Comparison of ENCODE assay signal across 19 cellular contexts in the genomic region with DNA sequence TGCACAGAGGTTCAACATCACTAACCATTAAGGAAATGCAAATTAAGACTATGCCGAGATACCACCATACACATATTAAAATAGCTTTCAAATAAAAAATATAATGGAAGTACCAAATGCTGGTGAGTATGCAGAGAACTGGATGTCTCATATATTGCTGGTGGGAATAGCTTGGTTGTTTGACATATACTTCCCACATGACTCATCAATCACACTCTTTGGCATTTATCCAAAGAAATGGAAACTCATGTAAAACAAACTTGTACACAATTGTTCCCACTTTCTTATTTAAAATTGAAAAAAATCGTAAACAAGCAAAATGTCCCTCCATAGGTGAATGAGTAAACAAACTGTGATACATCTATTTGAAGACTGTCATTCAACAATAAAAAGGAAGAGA.
A peak's percentile ranks its signal among the peaks of the same experiment; 100 is the strongest.
DNase-seq lines count a peak whose midpoint lies in the region; ATAC-seq and TF ChIP-seq lines count a peak whose summit lies in the region.
"Had no signal": no experiment of that assay in that cellular context is flagged by ENCODE, and none has a peak within 500 bp of the region (broad histone marks: within the 10 kb centered on the region; RNA-seq: fewer than 3 reads in every experiment).

No MANE protein-coding gene starts in this region.

- H3K36me3 Mint-ChIP-seq in MCF 10A (ENCODE audit: insufficient read depth, unreplicated experiment) = no peaks in the 10 kb centered on the region
- H3K36me3 Mint-ChIP-seq: CD4-positive, CD25-positive, alpha-beta regulatory T cell had no signal

- CTCF ChIA-PET in MCF 10A (lab: Yijun Ruan, JAX) = interaction anchor here (0.6 kb wide), 2 partner anchors 23 to 337 kb away, joined by 3 read pairs; no protein-coding TSS in a partner anchor
- CTCF ChIA-PET in PC-3 (lab: Charles Lee) = no interaction called here

- ATAC-seq in PC-3 = no peak
- no peak for ATAC-seq in HG02588 (IDR thresholded peaks at IDR 0.05; ENCODE audit: unreplicated experiment)

- H4K20me1 ChIP-seq in PC-3 (ENCODE audit: low read length) = no peaks in the 10 kb centered on the region

- H3K27ac ChIP-seq in breast epithelium = no peak overlapping the region
- no peak overlapping the region for H3K27ac ChIP-seq in PC-3 (ENCODE audit: low read length)
- no peak overlapping the region for H3K27ac ChIP-seq in uterus
- H3K27ac ChIP-seq: GM23248, KMS-11 had no signal

- H3K27ac Mint-ChIP-seq in MCF 10A (ENCODE audit: low read depth, unreplicated experiment) = no peak overlapping the region
- H3K27ac Mint-ChIP-seq: CD4-positive, CD25-positive, alpha-beta regulatory T cell; H9; HFFc6 had no signal

- H3K9me3 ChIP-seq in breast epithelium = no peaks in the 10 kb centered on the region
- H3K9me3 ChIP-seq in PC-3 (ENCODE audit: low read length) = no peaks in the 10 kb centered on the region
- H3K9me3 ChIP-seq in uterus = no peaks in the 10 kb centered on the region
- H3K9me3 ChIP-seq: Caco-2 had no signal

- no peak overlapping the region for H3K4me3 ChIP-seq in breast epithelium
- no peak overlapping the region for H3K4me3 ChIP-seq in PC-3 (ENCODE audit: low read length)
- H3K4me3 ChIP-seq in epithelial cell of esophagus (ENCODE audit: low read length) = no peak overlapping the region
- H3K4me3 ChIP-seq in uterus = no peak overlapping the region
- H3K4me3 ChIP-seq: GM23248 had no signal

- peaks cover 13% of the 10 kb centered on the region for H3K9me3 Mint-ChIP-seq in MCF 10A (ENCODE audit: unreplicated experiment)
- H3K9me3 Mint-ChIP-seq: H9 had no signal

- H3K4me2 ChIP-seq in PC-3 (ENCODE audit: low read length) = no peak overlapping the region
- H3K4me2 ChIP-seq: KMS-11 had no signal

- TF ChIP-seq CTCF in MCF 10A (IDR thresholded peaks at IDR 0.05; ENCODE audit: unreplicated experiment) (no peak), breast epithelium (IDR thresholded peaks at IDR 0.05) (no peak), PC-3 (conservative IDR thresholded peaks at IDR 0.05; ENCODE audit: low read depth, low read length) (no peak), epithelial cell of esophagus (IDR thresholded peaks at IDR 0.05; ENCODE audit: insufficient read depth, low read depth, low read length, missing control alignments) (no peak), uterus (IDR thresholded peaks at IDR 0.05) (no peak)

- no peaks in the 10 kb centered on the region for H3K27me3 ChIP-seq in breast epithelium
- no peaks in the 10 kb centered on the region for H3K27me3 ChIP-seq in PC-3 (ENCODE audit: low read length)
- H3K27me3 ChIP-seq in uterus = no peaks in the 10 kb centered on the region

- no peaks in the 10 kb centered on the region for H3F3A ChIP-seq in PC-3 (ENCODE audit: low read length, unreplicated experiment)

- no peaks in the 10 kb centered on the region for H3K79me2 ChIP-seq in PC-3 (ENCODE audit: low read length)

- DNase-seq in MCF 10A (ENCODE audit: unreplicated experiment) (peak; percentile 46), breast epithelium (ENCODE audit: low spot score in 2 of 2) (no peak), PC-3 (peak; percentile 24), epithelial cell of esophagus (ENCODE audit: low read depth) (peak; percentile 39), uterus (no peak), HPDE6-E6E7 (ENCODE audit: extremely low spot score) (no peak)
- DNase-seq: Caco-2; CD4-positive, CD25-positive, alpha-beta regulatory T cell; DMS 273 treated with DMSO at 0.1 percent for 48 hours; DMS79 treated with DMSO at 0.1 percent for 48 hours; GM23248; H9; HFFc6; NCI-H1694 treated with DMSO at 0.1 percent for 48 hours; NCI-H774; NK-92 treated with Interleukin-12 subunit alpha and Interleukin-12 subunit beta, amount 100 ng/mL, for 24 hours; Right ventricle myocardium superior had no signal

- H3K27me3 Mint-ChIP-seq in MCF 10A (ENCODE audit: insufficient read depth, unreplicated experiment) = no peaks in the 10 kb centered on the region
- H3K27me3 Mint-ChIP-seq: CD4-positive, CD25-positive, alpha-beta regulatory T cell had no signal

- H3K4me3 Mint-ChIP-seq in MCF 10A (ENCODE audit: unreplicated experiment) = no peak overlapping the region
- H3K4me3 Mint-ChIP-seq: CD4-positive, CD25-positive, alpha-beta regulatory T cell; H9; HFFc6 had no signal

- H3K4me1 Mint-ChIP-seq in MCF 10A (ENCODE audit: insufficient read depth, unreplicated experiment) = peaks cover 10% of the 10 kb centered on the region
- H3K4me1 Mint-ChIP-seq: CD4-positive, CD25-positive, alpha-beta regulatory T cell had no signal

- TF ChIP-seq POLR2A in breast epithelium (IDR thresholded peaks at IDR 0.05) = no peak
- no peak for TF ChIP-seq POLR2A in uterus (IDR thresholded peaks at IDR 0.05)

- intact Hi-C loops in MCF 10A (cut with micrococcal nuclease) = no loop called here
- intact Hi-C loops in breast epithelium (cut with DNase I; ENCODE audit: low total_unique reads) = no loop called here
- intact Hi-C loops in PC-3 (cut with micrococcal nuclease) = no loop called here
- intact Hi-C loops in uterus (cut with DNase I; ENCODE audit: low total_unique reads) = no loop called here

- H3K36me3 ChIP-seq in breast epithelium = no peaks in the 10 kb centered on the region
- H3K36me3 ChIP-seq in PC-3 (ENCODE audit: low read depth, low read length) = no peaks in the 10 kb centered on the region
- no peaks in the 10 kb centered on the region for H3K36me3 ChIP-seq in uterus

- H2AFZ ChIP-seq in PC-3 (ENCODE audit: low read length) = no peak overlapping the region
- H2AFZ ChIP-seq: GM23248 had no signal

- no peak overlapping the region for H3K9ac ChIP-seq in PC-3 (ENCODE audit: low read length)
- H3K9ac ChIP-seq: GM23248, KMS-11 had no signal

- no peaks in the 10 kb centered on the region for H3K9me2 ChIP-seq in PC-3 (replicated peaks; ENCODE audit: low read length)

- H3K4me1 ChIP-seq in breast epithelium (no peaks in the 10 kb centered on the region), PC-3 (ENCODE audit: insufficient read depth, low read length) (no peaks in the 10 kb centered on the region), uterus (no peaks in the 10 kb centered on the region)
- H3K4me1 ChIP-seq: Caco-2 had no signal

- BruUV-seq in MCF 10A (replicated peaks; lab: Mats Ljungman, UMichigan) (no TSS peak), PC-3 (replicated peaks; lab: Mats Ljungman, UMichigan) (no TSS peak)

- POLR2A ChIA-PET in MCF 10A (lab: Yijun Ruan, JAX) (interaction anchor here (0.7 kb wide), 1 partner anchor 176 kb away, joined by 3 read pairs; no protein-coding TSS in a partner anchor), PC-3 (lab: Charles Lee; ENCODE audit: unreplicated experiment) (no interaction called here)

Comparison
In these comparisons a context has a peak if more than half of its experiments do, and no peak if none do; other contexts are left out.
1. DNase-seq: peak in MCF 10A (single experiment), PC-3 (single experiment) and epithelial cell of esophagus (single experiment); none in breast epithelium (0 of 2), uterus (0 of 2) and HPDE6-E6E7 (single experiment).